In the genomic region with DNA sequence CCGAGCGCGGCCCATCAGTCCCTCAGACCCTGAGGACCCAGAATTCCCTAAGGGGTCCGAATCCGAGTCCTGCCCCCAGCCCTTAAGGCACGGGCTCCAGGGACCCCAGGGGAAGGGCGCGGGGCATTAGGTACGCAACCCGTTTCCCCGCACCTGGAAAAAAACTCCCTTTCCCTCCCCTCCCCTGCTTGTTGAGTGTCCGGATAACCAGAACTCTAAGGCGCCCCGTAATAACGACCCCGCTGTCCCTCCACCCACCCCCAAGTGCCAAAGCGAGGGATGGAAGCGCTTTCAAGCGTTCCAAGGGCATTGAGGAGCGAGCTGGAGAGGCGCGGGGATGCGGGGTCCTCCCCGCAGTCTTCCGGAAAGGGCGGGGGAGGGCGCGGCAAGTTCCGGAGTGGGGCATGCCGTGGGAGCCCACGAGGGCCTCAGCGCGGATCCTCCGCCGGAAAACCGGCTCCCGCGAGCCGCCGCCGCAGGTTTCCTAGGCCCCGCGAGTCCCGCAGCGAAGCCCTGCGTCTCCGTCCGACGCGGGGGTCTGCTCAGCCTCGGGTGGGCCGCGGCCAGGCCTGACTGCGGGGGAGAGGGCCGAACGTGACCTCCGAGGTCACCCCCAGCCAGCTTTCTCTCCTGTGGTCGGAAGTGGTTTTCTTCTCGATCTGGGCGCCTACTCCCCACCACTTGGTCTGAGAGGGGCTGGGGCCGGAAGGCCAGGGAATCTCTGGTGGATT, we compare ENCODE assay signal across 10 cellular contexts. TPM values are rescaled to one million over a fixed set of nuclear protein-coding genes. Genes with fewer than 3 reads are reported as not detected.
DNase-seq lines count a peak whose midpoint lies in the region; ATAC-seq and TF ChIP-seq lines count a peak whose summit lies in the region.
"Had no signal": no experiment of that assay in that cellular context is flagged by ENCODE, and none has a peak within 500 bp of the region (broad histone marks: within the 10 kb centered on the region; RNA-seq: fewer than 3 reads in every experiment).

No MANE protein-coding gene starts in this region.

- H4K20me1 ChIP-seq in BLaER1 treated with 17β-estradiol and CSF1 and Interleukin-3, amounts not matched to agents 10 nM and 100 nM = peaks cover 0 to 70% (median 50%) of the 10 kb centered on the region in 11 experiments; a peak in 17 of 22 replicates

- H3K4me3 Mint-ChIP-seq in T-helper 17 cell = peak overlapping the region; percentile 76

- no peaks in the 10 kb centered on the region for H3K9me3 ChIP-seq in BLaER1 treated with 17β-estradiol and CSF1 and Interleukin-3, amounts not matched to agents 10 nM and 100 nM (replicated peaks in 1 of 11)
- no peaks in the 10 kb centered on the region for H3K9me3 ChIP-seq in T-helper 17 cell (ENCODE audit: control insufficient read depth, low read length, poor library complexity, severe bottlenecking)
- no peaks in the 10 kb centered on the region for H3K9me3 ChIP-seq in heart right ventricle

- TF ChIP-seq CTCF in heart right ventricle (IDR thresholded peaks at IDR 0.05) (no peak), omental fat pad (IDR thresholded peaks at IDR 0.05) (no peak)

- 16 to 21% methylated on average over 59 to 61 of the region's 61 CpGs for WGBS in heart right ventricle, 2 donors

- H3K4me1 ChIP-seq in BLaER1 treated with 17β-estradiol and CSF1 and Interleukin-3, amounts not matched to agents 10 nM and 100 nM = peaks cover 34 to 43% (median 39%) of the 10 kb centered on the region in 10 experiments
- peaks cover 0 to 65% (median 55%) of the 10 kb centered on the region in 9 donors for H3K4me1 ChIP-seq in heart right ventricle

- H3K27me3 Mint-ChIP-seq in T-helper 17 cell = peaks cover 61% of the 10 kb centered on the region

- H3K9ac ChIP-seq in BLaER1 treated with 17β-estradiol and CSF1 and Interleukin-3, amounts not matched to agents 10 nM and 100 nM = no peak overlapping the region

- no peak for DNase-seq in T-helper 17 cell
- no peak for DNase-seq in heart right ventricle
- DNase-seq in posterior vena cava (ENCODE audit: low spot score) = peak; percentile 58
- no peak for DNase-seq in AG08395 (ENCODE audit: low spot score)
- DNase-seq in activated effector memory CD4-positive, alpha-beta T cell treated with Interleukin-2 at 50 U/mL for 16 hours = no peak
- DNase-seq in omental fat pad (ENCODE audit: low spot score) = no peak
- DNase-seq: NCI-H1436 treated with DMSO at 0.1 percent for 48 hours had no signal

- peak overlapping the region in 7 of 10 experiments; percentile 36 to 66 (median 51); a peak in 6 of 20 replicates for H3K4me3 ChIP-seq in BLaER1 treated with 17β-estradiol and CSF1 and Interleukin-3, amounts not matched to agents 10 nM and 100 nM
- H3K4me3 ChIP-seq in heart right ventricle = peak overlapping the region; percentile 23 to 99 (median 80)

- peaks cover 83 to 94% (median 91%) of the 10 kb centered on the region in 11 experiments for H3K27me3 ChIP-seq in BLaER1 treated with 17β-estradiol and CSF1 and Interleukin-3, amounts not matched to agents 10 nM and 100 nM
- peaks cover 0 to 75% (median 14%) of the 10 kb centered on the region in 7 donors for H3K27me3 ChIP-seq in heart right ventricle

- H3K36me3 Mint-ChIP-seq in T-helper 17 cell (ENCODE audit: low read depth) = peaks cover 4% of the 10 kb centered on the region

- H3K4me2 ChIP-seq in BLaER1 treated with 17β-estradiol and CSF1 and Interleukin-3, amounts not matched to agents 10 nM and 100 nM = peak overlapping the region; percentile 70 to 90 (median 83); a peak in 21 of 22 replicates

- no peaks in the 10 kb centered on the region for H3K36me3 ChIP-seq in BLaER1 treated with 17β-estradiol and CSF1 and Interleukin-3, amounts not matched to agents 10 nM and 100 nM
- H3K36me3 ChIP-seq in heart right ventricle = no peaks in the 10 kb centered on the region

- ATAC-seq in T-helper 17 cell = no peak
- no peak for ATAC-seq in heart right ventricle
- ATAC-seq in omental fat pad (ENCODE audit: low FRiP score) = no peak
- ATAC-seq in HG03432 (IDR thresholded peaks at IDR 0.05; ENCODE audit: unreplicated experiment) = no peak
- ATAC-seq: activated CD4-positive, CD25-positive, alpha-beta regulatory T cell treated with anti-CD3 and anti-CD28 coated beads, Interleukin-2, amount 50 U/mL, for 24 hours had no signal

- H3K4me1 Mint-ChIP-seq in T-helper 17 cell = peaks cover 25% of the 10 kb centered on the region

- H3K27ac Mint-ChIP-seq in T-helper 17 cell = no peak overlapping the region

- no peak overlapping the region for H3K27ac ChIP-seq in BLaER1 treated with 17β-estradiol and CSF1 and Interleukin-3, amounts not matched to agents 10 nM and 100 nM
- H3K27ac ChIP-seq in heart right ventricle = peak overlapping the region in 9 of 10 donors; percentile 49 to 95 (median 75)

- intact Hi-C loops in heart right ventricle (cut with DNase I) = loop anchor here in 5 of 10 donors (5.0 to 10.0 kb wide), 4 partner anchors 140 to 195 kb away; no protein-coding TSS in a partner anchor
- intact Hi-C loops in posterior vena cava (cut with DNase I) = no loop called here

RNA-seq across cellular contexts. Expression of a gene that starts 3.9 kb away (rescaled TPM):
- 1 to 10 TPM; 1.1 to 3.9 TPM for total RNA-seq in T-helper 17 cell
- 100 to 1,000 TPM in 9 of 10 donors, 10 to 100 TPM in 1; 88.8 to 292 (median 189) TPM for total RNA-seq in heart right ventricle
- polyA plus RNA-seq in heart right ventricle = 10 to 100 TPM; 11.4 to 30.4 TPM
- 100 to 1,000 TPM in 1 of 2 donors, 10 to 100 TPM in 1; 65.8 to 100 TPM for total RNA-seq in posterior vena cava
- total RNA-seq in omental fat pad = 100 to 1,000 TPM in 1 of 4 donors, 10 to 100 TPM in 3; 40.3 to 216 (median 58.2) TPM

RNA-seq across cellular contexts. Expression of a gene that starts 38.1 kb away (rescaled TPM):
- total RNA-seq in T-helper 17 cell (10 to 100 TPM; 33.4 to 43.2 TPM), heart right ventricle (1 to 10 TPM; 7.0 to 9.7 (median 8.1) TPM), posterior vena cava (10 to 100 TPM; 17.2 to 18.5 TPM), omental fat pad (10 to 100 TPM in 3 of 4 donors, 1 to 10 TPM in 1; 9.9 to 27.3 (median 20.6) TPM)
- 10 to 100 TPM; 10.9 to 22.6 TPM for polyA plus RNA-seq in heart right ventricle

Comparison
In these comparisons a context has a peak if more than half of its experiments do, and no peak if none do; other contexts are left out.
1. H3K27ac ChIP-seq: peak in heart right ventricle (9 of 10); none in BLaER1 treated with 17β-estradiol and CSF1 and Interleukin-3, amounts not matched to agents 10 nM and 100 nM (0 of 11).
2. RNA of a gene that starts 3.9 kb away (total RNA-seq): 88.8 to 292 TPM in heart right ventricle, 65.8 to 100 TPM in posterior vena cava and 40.3 to 216 TPM in omental fat pad; 1.1 to 3.9 TPM in T-helper 17 cell; every median in the first group is over 4 times any median in the second.